Comparison of ENCODE assay signal across 1 cellular context in genomic region chr12:81843599-81843998, GRCh38.
TF ChIP-seq lines count a peak whose summit lies in the region.

No MANE protein-coding gene starts in this region.

TF ChIP-seq in SK-N-SH, 30 proteins besides CTCF, POLR2A, EP300 and RAD21 (continued from another document):
- TF ChIP-seq ZBTB33 (IDR thresholded peaks at IDR 0.05; ENCODE audit: borderline replicate concordance, low read depth): no peak
- no peak for TF ChIP-seq USF2 (IDR thresholded peaks at IDR 0.05; ENCODE audit: borderline replicate concordance, low read depth, low read length)
- TF ChIP-seq CHD2 (IDR thresholded peaks at IDR 0.05; ENCODE audit: low read length, partially characterized antibody): no peak
- TF ChIP-seq TAF1 (IDR thresholded peaks at IDR 0.05; ENCODE audit: borderline replicate concordance, low read depth, low read length): no peak
- TF ChIP-seq MEF2A (IDR thresholded peaks at IDR 0.05; ENCODE audit: borderline replicate concordance, low read depth): no peak
- no peak for TF ChIP-seq YY1 (IDR thresholded peaks at IDR 0.05; ENCODE audit: low read depth)
